15 cellular contexts compared by ENCODE assay signal in genomic region chr7:100696123-100696521, GRCh38. TPM values are rescaled to one million over a fixed set of nuclear protein-coding genes. Genes with fewer than 3 reads are reported as not detected.
DNase-seq lines count a peak whose midpoint lies in the region; ATAC-seq and TF ChIP-seq lines count a peak whose summit lies in the region.
"Had no signal": no experiment of that assay in that cellular context is flagged by ENCODE, and none has a peak within 500 bp of the region (broad histone marks: within the 10 kb centered on the region; RNA-seq: fewer than 3 reads in every experiment).

No MANE protein-coding gene starts in this region.

- H3K9me3 ChIP-seq in Caco-2 (no peaks in the 10 kb centered on the region), OCI-LY7 (ENCODE audit: low read length) (no peaks in the 10 kb centered on the region)
- H3K9me3 ChIP-seq: HAP-1, sigmoid colon had no signal

- TF ChIP-seq CTCF in Caco-2 (IDR thresholded peaks at IDR 0.05; ENCODE audit: insufficient read depth in 1 of 2, low read depth in 1 of 2, low read length in 1 of 2, severe bottlenecking in 1 of 2, unreplicated experiment in 1 of 2) (no peak), OCI-LY7 (conservative IDR thresholded peaks at IDR 0.05; ENCODE audit: low read length) (no peak)

- DNase-seq in Caco-2 (no peak), OCI-LY7 (ENCODE audit: low spot score) (no peak), memory B cell (ENCODE audit: low spot score in 2 of 2) (no peak), AG08396 (ENCODE audit: low spot score) (no peak), H4 (ENCODE audit: low spot score) (no peak), SW 1271 (lab: John Stamatoyannopoulos, UW) (no peak)
- DNase-seq: activated gamma-delta T cell treated with Interleukin-2 at 50 U/mL for 16 hours, BE2C, left colon, NCI-H2227 treated with DMSO at 0.1 percent for 48 hours, substantia nigra had no signal

- H3K4me3 Mint-ChIP-seq in Caco-2 (ENCODE audit: unreplicated experiment) (peak overlapping the region; percentile 7), memory B cell (no peak overlapping the region)

- H4K20me1 ChIP-seq in OCI-LY7 (ENCODE audit: insufficient read depth, low read length): 0 out of 2 replicates have a peak, but pooled peaks cover 12% of the 10 kb centered on the region

- no peaks in the 10 kb centered on the region; the same call in 1 of the 2 replicates for H3K36me3 ChIP-seq in Caco-2 (ENCODE audit: control insufficient read depth, insufficient read depth, low read length)
- peaks cover 2% of the 10 kb centered on the region; the same call in 1 of the 2 replicates for H3K36me3 ChIP-seq in OCI-LY7 (ENCODE audit: insufficient read depth, low read length)
- H3K36me3 ChIP-seq: cardiac muscle cell, sigmoid colon had no signal

- H3K79me2 ChIP-seq in OCI-LY7 (ENCODE audit: insufficient read depth, low read depth, low read length): peaks cover 24% of the 10 kb centered on the region

- no peak overlapping the region for H3K4me3 ChIP-seq in Caco-2 (ENCODE audit: low read depth, low read length)
- no peak overlapping the region for H3K4me3 ChIP-seq in OCI-LY7 (ENCODE audit: low read depth, low read length, poor library complexity, severe bottlenecking)
- H3K4me3 ChIP-seq: cardiac muscle cell, HAP-1, sigmoid colon had no signal

- H3K4me1 Mint-ChIP-seq in Caco-2 (ENCODE audit: low read depth, unreplicated experiment): peaks cover 18% of the 10 kb centered on the region
- H3K4me1 Mint-ChIP-seq in memory B cell: peaks cover 22% of the 10 kb centered on the region

- H3K27ac ChIP-seq in OCI-LY7 (ENCODE audit: low read depth, low read length, poor library complexity, severe bottlenecking): no peak overlapping the region
- H3K27ac ChIP-seq: cardiac muscle cell had no signal

- H3K4me1 ChIP-seq in Caco-2: peaks cover 19% of the 10 kb centered on the region
- peaks cover 37% of the 10 kb centered on the region for H3K4me1 ChIP-seq in OCI-LY7 (ENCODE audit: insufficient read depth, low read length, poor library complexity, severe bottlenecking)

- no peak overlapping the region for H2AFZ ChIP-seq in OCI-LY7 (ENCODE audit: low read length)

- CTCF ChIA-PET in Caco-2 (lab: Charles Lee) (interaction anchor here (0.5 to 1.7 kb wide), 2 partner anchors 9 to 107 kb away, joined by 3 to 7 read pairs; partner anchors contain the start of gene POP7), OCI-LY7 (lab: Charles Lee; ENCODE audit: unreplicated experiment) (interaction anchor here (1.0 kb wide), 1 partner anchor 9 kb away, joined by 3 read pairs; no protein-coding TSS in a partner anchor)

- H3K27me3 Mint-ChIP-seq in Caco-2 (ENCODE audit: insufficient read depth, unreplicated experiment) (no peaks in the 10 kb centered on the region), memory B cell (no peaks in the 10 kb centered on the region)

- BruUV-seq in Caco-2 (replicated peaks; lab: Mats Ljungman, UMichigan) (no TSS peak), OCI-LY7 (replicated peaks; lab: Mats Ljungman, UMichigan) (no TSS peak)

- H3K27me3 ChIP-seq in Caco-2 (replicated peaks; ENCODE audit: control insufficient read depth, insufficient read depth, low read length): no peaks in the 10 kb centered on the region
- H3K27me3 ChIP-seq: cardiac muscle cell, sigmoid colon had no signal

- intact Hi-C loops in Caco-2 (cut with micrococcal nuclease; ENCODE audit: unreplicated experiment): no loop called here
- intact Hi-C loops in OCI-LY7 (cut with micrococcal nuclease; ENCODE audit: unreplicated experiment): no loop called here

- POLR2A ChIA-PET in Caco-2 (lab: Charles Lee): no interaction called here
- POLR2A ChIA-PET in OCI-LY7 (lab: Charles Lee): interaction anchor here (0.6 to 2.5 kb wide), 2 partner anchors 10 to 194 kb away, joined by 4 to 28 read pairs; partner anchors contain the start of gene POP7

- H3K9me2 ChIP-seq in OCI-LY7 (ENCODE audit: insufficient read depth, low read length): no peaks in the 10 kb centered on the region

- no peak overlapping the region for H3K27ac Mint-ChIP-seq in Caco-2 (ENCODE audit: unreplicated experiment)
- peak overlapping the region; percentile 73 for H3K27ac Mint-ChIP-seq in memory B cell

- ATAC-seq in memory B cell (ENCODE audit: low read depth): no peak
- ATAC-seq: left colon had no signal

- peaks cover 18% of the 10 kb centered on the region for H3K36me3 Mint-ChIP-seq in Caco-2 (ENCODE audit: insufficient read depth, unreplicated experiment)
- H3K36me3 Mint-ChIP-seq in memory B cell: no peaks in the 10 kb centered on the region

- H3K9me3 Mint-ChIP-seq in Caco-2 (ENCODE audit: unreplicated experiment) (no peaks in the 10 kb centered on the region), memory B cell (no peaks in the 10 kb centered on the region)

- H3K4me2 ChIP-seq in OCI-LY7 (ENCODE audit: low read length): peak overlapping the region; percentile 52

RNA-seq across cellular contexts. Expression of gene GIGYF1, which starts 2.1 kb away (rescaled TPM):
- total RNA-seq in Caco-2 (2022): 53.1 and 54.9 TPM in 2 replicates
- total RNA-seq in OCI-LY7 (2014; rRNA removed; shearing (Covaris generic)): 35.7 and 40.2 TPM in 2 replicates
- 52.0 and 58.8 TPM in 2 replicates for total RNA-seq in OCI-LY7 (2022)
- 2.6 and 4.1 TPM in 2 replicates for total RNA-seq in H4 (2014; rRNA removed; shearing (Covaris generic))

RNA-seq across cellular contexts. Expression of gene POP7, which starts 9.8 kb away (rescaled TPM):
- total RNA-seq in Caco-2 (2022): 65.7 and 66.9 TPM in 2 replicates
- total RNA-seq in OCI-LY7 (2014; rRNA removed; shearing (Covaris generic)): 82.6 and 94.3 TPM in 2 replicates
- total RNA-seq in OCI-LY7 (2022): 43.7 and 47.2 TPM in 2 replicates
- 61.6 and 80.1 TPM in 2 replicates for total RNA-seq in H4 (2014; rRNA removed; shearing (Covaris generic))

RNA-seq across cellular contexts. Expression of gene GNB2, which starts 22.6 kb away (rescaled TPM):
- total RNA-seq in Caco-2 (2022) (200 and 216 TPM in 2 replicates), OCI-LY7 (2022) (174 and 180 TPM in 2 replicates)
- 59.4 and 80.4 TPM in 2 replicates for total RNA-seq in OCI-LY7 (2014; rRNA removed; shearing (Covaris generic))
- total RNA-seq in H4 (2014; rRNA removed; shearing (Covaris generic)): 65.0 and 67.1 TPM in 2 replicates

RNA-seq across cellular contexts. Expression of gene EPO, which starts 24.1 kb away (rescaled TPM):
- 0.72 and 1.1 TPM in 2 replicates for total RNA-seq in Caco-2 (2022)
- total RNA-seq in OCI-LY7 (2014; rRNA removed; shearing (Covaris generic)): 0.13 TPM in 1 of 2 replicates, not detected in the other
- total RNA-seq in OCI-LY7 (2022): not detected in 2 replicates
- not detected in 2 replicates for total RNA-seq in H4 (2014; rRNA removed; shearing (Covaris generic))
- total RNA-seq: cardiac muscle cell, left colon, sigmoid colon had no signal

RNA-seq across cellular contexts. Expression of gene ZAN, which starts 37.3 kb away (rescaled TPM):
- total RNA-seq in Caco-2 (2022) (not detected in 2 replicates), OCI-LY7 (2022) (not detected in 2 replicates)
- total RNA-seq in OCI-LY7 (2014; rRNA removed; shearing (Covaris generic)): not detected in 2 replicates
- not detected in 2 replicates for total RNA-seq in H4 (2014; rRNA removed; shearing (Covaris generic))
- total RNA-seq: cardiac muscle cell, left colon, myocyte, sigmoid colon had no signal
